Comparison of ENCODE assay signal across 1 cellular context in the genomic region with DNA sequence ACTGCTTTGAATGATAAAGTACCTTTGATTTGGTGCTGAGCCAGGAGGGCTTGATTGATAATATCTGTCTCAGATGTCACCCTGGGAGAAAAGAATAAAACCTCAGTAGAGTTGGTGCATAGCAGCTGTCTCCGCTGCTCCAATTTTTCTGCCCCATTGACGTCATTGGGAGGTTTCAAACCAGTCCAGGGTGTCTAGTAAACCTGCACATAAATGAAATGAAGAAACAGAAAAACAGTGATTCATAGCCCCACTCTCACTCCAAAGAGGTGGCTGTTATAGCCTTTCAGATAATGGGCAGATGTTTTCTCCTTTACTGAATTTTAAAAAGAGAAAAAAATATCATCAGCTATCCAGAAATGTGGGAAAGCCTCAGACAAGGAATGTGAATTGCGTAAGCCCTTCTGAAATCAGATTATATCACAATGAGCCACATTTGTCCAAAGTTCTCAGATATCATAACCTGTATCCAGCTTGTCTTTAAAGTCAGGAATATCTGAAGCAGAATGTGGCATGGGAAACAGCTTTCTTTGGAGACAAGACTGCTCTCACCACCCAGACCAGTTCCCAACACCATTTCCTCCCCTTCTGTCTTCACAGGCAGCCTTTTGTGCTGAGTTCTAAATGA.
TF ChIP-seq lines count a peak whose summit lies in the region.

No MANE protein-coding gene starts in this region.

TF ChIP-seq in HEK293, 187 proteins besides CTCF, POLR2A, EP300 and RAD21 (continued from another document):
- TF ChIP-seq ZSCAN4 (tag by site-specific recombination; IDR thresholded peaks at IDR 0.05) (peak; percentile 26; the same call in 1 of the 2 replicates), ZNF366 (tag by site-specific recombination; conservative IDR thresholded peaks at IDR 0.05) (peak; percentile 75), ZNF37A (tag by site-specific recombination; IDR thresholded peaks at IDR 0.05) (no peak), OVOL3 (tag by site-specific recombination; IDR thresholded peaks at IDR 0.05) (0 out of 2 replicates have a peak, but pooled peaks have one; percentile 41), ZFP69B (tag by site-specific recombination; IDR thresholded peaks at IDR 0.05) (no peak), ZNF184 (tag by site-specific recombination; IDR thresholded peaks at IDR 0.05) (peak; percentile 79; the same call in 1 of the 2 replicates), ZNF704 (tag by site-specific recombination; IDR thresholded peaks at IDR 0.05) (no peak), ZBTB1 (tag by site-specific recombination; IDR thresholded peaks at IDR 0.05) (no peak), ZNF221 (tag by site-specific recombination; IDR thresholded peaks at IDR 0.05; ENCODE audit: borderline replicate concordance) (no peak), ZFP3 (tag by site-specific recombination; IDR thresholded peaks at IDR 0.05; ENCODE audit: low read depth) (no peak), ZNF561 (tag by site-specific recombination; IDR thresholded peaks at IDR 0.05; ENCODE audit: borderline replicate concordance) (peak; percentile 70; the same call in 1 of the 2 replicates), ZBTB17 (tag by site-specific recombination; IDR thresholded peaks at IDR 0.05) (peak; percentile 55; the same call in 1 of the 2 replicates), HOXD13 (CRISPR knock-in tag; IDR thresholded peaks at IDR 0.05; ENCODE audit: borderline replicate concordance) (peak; percentile 36; the same call in 1 of the 2 replicates), OSR2 (tag by site-specific recombination; IDR thresholded peaks at IDR 0.05) (peak; percentile 61; the same call in 1 of the 2 replicates), ZNF624 (tag by site-specific recombination; IDR thresholded peaks at IDR 0.05) (no peak), PRDM6 (tag by site-specific recombination; IDR thresholded peaks at IDR 0.05) (peak; percentile 100), IKZF3 (tag by site-specific recombination; IDR thresholded peaks at IDR 0.05) (peak; percentile 80), ZNF791 (tag by site-specific recombination; IDR thresholded peaks at IDR 0.05) (no peak), ZNF391 (tag by site-specific recombination; IDR thresholded peaks at IDR 0.05; ENCODE audit: borderline replicate concordance, low read depth) (no peak), RBAK (tag by site-specific recombination; IDR thresholded peaks at IDR 0.05) (no peak)
- TF ChIP-seq, protein P1, sequence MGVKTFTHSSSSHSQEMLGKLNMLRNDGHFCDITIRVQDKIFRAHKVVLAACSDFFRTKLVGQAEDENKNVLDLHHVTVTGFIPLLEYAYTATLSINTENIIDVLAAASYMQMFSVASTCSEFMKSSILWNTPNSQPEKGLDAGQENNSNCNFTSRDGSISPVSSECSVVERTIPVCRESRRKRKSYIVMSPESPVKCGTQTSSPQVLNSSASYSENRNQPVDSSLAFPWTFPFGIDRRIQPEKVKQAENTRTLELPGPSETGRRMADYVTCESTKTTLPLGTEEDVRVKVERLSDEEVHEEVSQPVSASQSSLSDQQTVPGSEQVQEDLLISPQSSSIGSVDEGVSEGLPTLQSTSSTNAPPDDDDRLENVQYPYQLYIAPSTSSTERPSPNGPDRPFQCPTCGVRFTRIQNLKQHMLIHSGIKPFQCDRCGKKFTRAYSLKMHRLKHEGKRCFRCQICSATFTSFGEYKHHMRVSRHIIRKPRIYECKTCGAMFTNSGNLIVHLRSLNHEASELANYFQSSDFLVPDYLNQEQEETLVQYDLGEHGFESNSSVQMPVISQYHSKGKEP (tag by site-specific recombination; IDR thresholded peaks at IDR 0.05) = peak; percentile 83
- TF ChIP-seq, protein P2, sequence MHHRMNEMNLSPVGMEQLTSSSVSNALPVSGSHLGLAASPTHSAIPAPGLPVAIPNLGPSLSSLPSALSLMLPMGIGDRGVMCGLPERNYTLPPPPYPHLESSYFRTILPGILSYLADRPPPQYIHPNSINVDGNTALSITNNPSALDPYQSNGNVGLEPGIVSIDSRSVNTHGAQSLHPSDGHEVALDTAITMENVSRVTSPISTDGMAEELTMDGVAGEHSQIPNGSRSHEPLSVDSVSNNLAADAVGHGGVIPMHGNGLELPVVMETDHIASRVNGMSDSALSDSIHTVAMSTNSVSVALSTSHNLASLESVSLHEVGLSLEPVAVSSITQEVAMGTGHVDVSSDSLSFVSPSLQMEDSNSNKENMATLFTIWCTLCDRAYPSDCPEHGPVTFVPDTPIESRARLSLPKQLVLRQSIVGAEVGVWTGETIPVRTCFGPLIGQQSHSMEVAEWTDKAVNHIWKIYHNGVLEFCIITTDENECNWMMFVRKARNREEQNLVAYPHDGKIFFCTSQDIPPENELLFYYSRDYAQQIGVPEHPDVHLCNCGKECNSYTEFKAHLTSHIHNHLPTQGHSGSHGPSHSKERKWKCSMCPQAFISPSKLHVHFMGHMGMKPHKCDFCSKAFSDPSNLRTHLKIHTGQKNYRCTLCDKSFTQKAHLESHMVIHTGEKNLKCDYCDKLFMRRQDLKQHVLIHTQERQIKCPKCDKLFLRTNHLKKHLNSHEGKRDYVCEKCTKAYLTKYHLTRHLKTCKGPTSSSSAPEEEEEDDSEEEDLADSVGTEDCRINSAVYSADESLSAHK (tag by site-specific recombination; IDR thresholded peaks at IDR 0.05) = peak; percentile 81
TF ChIP-seq in HEK293: peak in this region for 44.
